Comparison of ENCODE assay signal across 8 cellular contexts in genomic region chr6:111482959-111483735, GRCh38. TPM values are rescaled to one million over a fixed set of nuclear protein-coding genes. Genes with fewer than 3 reads are reported as not detected.
DNase-seq lines count a peak whose midpoint lies in the region; ATAC-seq, FAIRE-seq and TF ChIP-seq lines count a peak whose summit lies in the region.

REV3L (minus strand) TSS chr6:111483218; CDS start chr6:111482888, 330 bp downstream.

- no peak for DNase-seq in BJ (ENCODE audit: low read depth)
- peak; percentile 54 for DNase-seq in GM19239 (ENCODE audit: insufficient read length, low spot score)
- peak; percentile 85 for DNase-seq in NCI-H82 treated with DMSO at 0.1 percent for 48 hours (lab: John Stamatoyannopoulos, UW; ENCODE audit: unreplicated experiment)
- peak; percentile 87 for DNase-seq in activated CD4-positive, alpha-beta memory T cell treated with anti-CD3 and anti-CD28 coated beads, Interleukin-2, amount 10 ng/mL, durations not matched to agents 7 days and 5 days
- peak; percentile 95 for DNase-seq in ecto neural progenitor cell (ENCODE audit: low spot score)
- DNase-seq in lower lobe of right lung: peak; percentile 88
- DNase-seq in stimulated activated CD4-positive, alpha-beta T cell treated with anti-CD3 and anti-CD28 coated beads, TNF-alpha, amount 100 ng/mL, for 24 hours (ENCODE audit: low read depth in 3 of 3): peak; percentile 76 to 91 (median 85)

- peak within 1 kb of the TSS; percentile 98 for H3K27ac ChIP-seq in lower lobe of right lung

- no peaks in the 10 kb centered on the region for H3K27me3 ChIP-seq in BJ (ENCODE audit: control insufficient read depth, insufficient read depth, low read length)
- no peaks in the 10 kb centered on the region for H3K27me3 ChIP-seq in lower lobe of right lung (ENCODE audit: low read depth)

- peak within 1 kb of the TSS; percentile 95 for H3K4me3 Mint-ChIP-seq in activated CD4-positive, alpha-beta memory T cell treated with anti-CD3 and anti-CD28 coated beads, Interleukin-2, amount 10 ng/mL, durations not matched to agents 7 days and 5 days

- H3K4me3 ChIP-seq in BJ (ENCODE audit: low read depth, low read length) (peak within 1 kb of the TSS; percentile 72), lower lobe of right lung (peak within 1 kb of the TSS; percentile 81)

- peak within 1 kb of the TSS; percentile 96 for H3K27ac Mint-ChIP-seq in activated CD4-positive, alpha-beta memory T cell treated with anti-CD3 and anti-CD28 coated beads, Interleukin-2, amount 10 ng/mL, durations not matched to agents 7 days and 5 days

- CTCF ChIA-PET in BJ (lab: Yijun Ruan, JAX): interaction anchor here (0.8 to 1.1 kb wide), 2 partner anchors 104 to 159 kb away, joined by 4 to 5 read pairs; no protein-coding TSS in a partner anchor
- CTCF ChIA-PET in activated CD4-positive, alpha-beta memory T cell treated with anti-CD3 and anti-CD28 coated beads, Interleukin-2, amount 10 ng/mL, durations not matched to agents 7 days and 5 days (lab: Charles Lee): interaction anchor here (0.6 to 3.3 kb wide), 5 partner anchors 83 to 679 kb away, joined by 3 to 33 read pairs (median 4); a partner anchor contains a TSS

- FAIRE-seq in GM19239 (lab: Jason Lieb, UNC): peak; percentile 93

- peak; percentile 26 for ATAC-seq in HG03442 (IDR thresholded peaks at IDR 0.05; ENCODE audit: unreplicated experiment)
- peak; percentile 83 to 88 for ATAC-seq in lower lobe of right lung

- no peaks in the 10 kb centered on the region for H3K27me3 Mint-ChIP-seq in activated CD4-positive, alpha-beta memory T cell treated with anti-CD3 and anti-CD28 coated beads, Interleukin-2, amount 10 ng/mL, durations not matched to agents 7 days and 5 days

- H3K36me3 Mint-ChIP-seq in activated CD4-positive, alpha-beta memory T cell treated with anti-CD3 and anti-CD28 coated beads, Interleukin-2, amount 10 ng/mL, durations not matched to agents 7 days and 5 days (ENCODE audit: low read depth): peaks cover 9% of the 10 kb centered on the region

- no peaks in the 10 kb centered on the region for H3K9me3 Mint-ChIP-seq in activated CD4-positive, alpha-beta memory T cell treated with anti-CD3 and anti-CD28 coated beads, Interleukin-2, amount 10 ng/mL, durations not matched to agents 7 days and 5 days

- TF ChIP-seq CTCF in BJ (IDR thresholded peaks at IDR 0.05; ENCODE audit: insufficient read depth, low read depth, low read length) (no peak), lower lobe of right lung (IDR thresholded peaks at IDR 0.05) (no peak)

- peaks cover 60% of the 10 kb centered on the region for H3K4me1 Mint-ChIP-seq in activated CD4-positive, alpha-beta memory T cell treated with anti-CD3 and anti-CD28 coated beads, Interleukin-2, amount 10 ng/mL, durations not matched to agents 7 days and 5 days

- H3K9me3 ChIP-seq in lower lobe of right lung: no peaks in the 10 kb centered on the region

- peaks cover 39% of the 10 kb centered on the region for H3K4me1 ChIP-seq in lower lobe of right lung

- no peaks in the 10 kb centered on the region for H3K36me3 ChIP-seq in BJ (ENCODE audit: control insufficient read depth, insufficient read depth, low read length)
- H3K36me3 ChIP-seq in lower lobe of right lung: no peaks in the 10 kb centered on the region

- intact Hi-C loops in lower lobe of right lung (cut with DNase I): no loop called here

- POLR2A ChIA-PET in BJ (lab: Charles Lee): interaction anchor here (0.6 to 1.5 kb wide), 6 partner anchors 11 to 123 kb away, joined by 4 to 18 read pairs (median 6); partner anchors contain the start of gene TRAF3IP2
- POLR2A ChIA-PET in activated CD4-positive, alpha-beta memory T cell treated with anti-CD3 and anti-CD28 coated beads, Interleukin-2, amount 10 ng/mL, durations not matched to agents 7 days and 5 days (lab: Charles Lee): interaction anchor here (0.6 to 5.5 kb wide), 25 partner anchors 11 to 667 kb away, joined by 3 to 80 read pairs (median 3); partner anchors contain the start of genes AMD1, CDK19, FAM229B and FYN

RNA-seq across cellular contexts. Expression of gene REV3L, which starts in this region (rescaled TPM):
- 19.1 and 33.1 TPM in 2 replicates for polyA plus RNA-seq in BJ (2011; rRNA removed)
- polyA minus RNA-seq in BJ (2011; rRNA and poly(A)+ RNA removed): 29.6 and 31.5 TPM in 2 replicates
- 10 to 100 TPM; 19.8 to 22.9 TPM for total RNA-seq in activated CD4-positive, alpha-beta memory T cell treated with anti-CD3 and anti-CD28 coated beads, Interleukin-2, amount 10 ng/mL, durations not matched to agents 7 days and 5 days
- 30.3 TPM for total RNA-seq in lower lobe of right lung
